Comparison of ENCODE assay signal across 19 cellular contexts in genomic region chr3:138060792-138061191, GRCh38. TPM values are rescaled to one million over a fixed set of nuclear protein-coding genes. Genes with fewer than 3 reads are reported as not detected.
A peak's percentile ranks its signal among the peaks of the same experiment; 100 is the strongest.
DNase-seq lines count a peak whose midpoint lies in the region; ATAC-seq, FAIRE-seq and TF ChIP-seq lines count a peak whose summit lies in the region.
"Had no signal": no experiment of that assay in that cellular context is flagged by ENCODE, and none has a peak within 500 bp of the region (broad histone marks: within the 10 kb centered on the region; RNA-seq: fewer than 3 reads in every experiment).

No MANE protein-coding gene starts in this region.

- H3K4me1 ChIP-seq in GM12878 (ENCODE audit: control insufficient read depth, insufficient read depth, low read length): peaks cover 16% of the 10 kb centered on the region

- WGBS in GM12878 (ENCODE audit: insufficient coverage, insufficient replicate concordance, low lambda C conversion rate, missing lambda C conversion rate): 0% methylated on average over 2 of the region's 2 CpGs

- no peak overlapping the region for H2AFZ ChIP-seq in GM12878 (ENCODE audit: control insufficient read depth, low read depth, low read length)

- peaks cover 28% of the 10 kb centered on the region for H3K27me3 Mint-ChIP-seq in activated T-helper 2 cell treated with anti-CD3 and anti-CD28 coated beads, Interferon-gamma antibody, Interleukin-2, Interleukin-4, amounts not matched to agents 10 μg/mL and 5 μg/mL and 100 μg/mL, durations not matched to agents 14 hours and 24 hours and 36 hours (ENCODE audit: low read depth)

- in situ Hi-C loops in GM12878 (cut with MboI): loop anchor here (10.0 kb wide), 1 partner anchor 854 kb away; no protein-coding TSS in a partner anchor

- H3K4me2 ChIP-seq in GM12878 (ENCODE audit: control insufficient read depth, insufficient read depth): no peak overlapping the region; the same call in none of the 2 replicates

- TF ChIP-seq POLR2A in GM12878 (IDR thresholded peaks at IDR 0.05; ENCODE audit: low read depth, low read length): no peak

- peaks cover 12% of the 10 kb centered on the region for H3K4me1 Mint-ChIP-seq in activated T-helper 2 cell treated with anti-CD3 and anti-CD28 coated beads, Interferon-gamma antibody, Interleukin-2, Interleukin-4, amounts not matched to agents 10 μg/mL and 5 μg/mL and 100 μg/mL, durations not matched to agents 14 hours and 24 hours and 36 hours (ENCODE audit: low read depth)

- H3K36me3 ChIP-seq in GM12878 (ENCODE audit: control insufficient read depth in 2 of 2, insufficient read depth in 2 of 2, low read length in 1 of 2): no peaks in the 10 kb centered on the region

- SMC1A ChIA-PET in GM12878 (lab: Charles Lee; ENCODE audit: uncharacterized antibody, unreplicated experiment): interaction anchor here (0.5 to 2.4 kb wide), 4 partner anchors 9 to 71 kb away, joined by 3 to 7 read pairs (median 4); no protein-coding TSS in a partner anchor

- no peak for TF ChIP-seq RAD21 in GM12878 (IDR thresholded peaks at IDR 0.05; ENCODE audit: insufficient read depth, low read depth, low read length)

- H3K4me3 ChIP-seq in GM12878: 0 out of 2 replicates have a peak overlapping the region, but pooled peaks have one; percentile 0

- H4K20me1 ChIP-seq in GM12878 (ENCODE audit: control insufficient read depth, insufficient read depth): no peaks in the 10 kb centered on the region

- H3K27me3 ChIP-seq in GM12878 (replicated peaks in 1 of 2; ENCODE audit: control insufficient read depth in 2 of 2, insufficient read depth in 2 of 2, low read length in 1 of 2): no peaks in the 10 kb centered on the region; a peak in 1 of 4 replicates

- RAD21 ChIA-PET in GM12878 (lab: Charles Lee; ENCODE audit: unreplicated experiment): interaction anchor here (1.0 to 1.4 kb wide), 4 partner anchors 8 to 22 kb away, joined by 3 to 4 read pairs (median 4); no protein-coding TSS in a partner anchor

- H3K9me3 ChIP-seq in GM12878 (replicated peaks; ENCODE audit: control insufficient read depth, insufficient read depth, low read length): no peaks in the 10 kb centered on the region

- H3K4me3 Mint-ChIP-seq in activated T-helper 2 cell treated with anti-CD3 and anti-CD28 coated beads, Interferon-gamma antibody, Interleukin-2, Interleukin-4, amounts not matched to agents 10 μg/mL and 5 μg/mL and 100 μg/mL, durations not matched to agents 14 hours and 24 hours and 36 hours (ENCODE audit: low read depth): no peak overlapping the region
- H3K4me3 Mint-ChIP-seq: activated naive CD8-positive, alpha-beta T cell; H9; IgD-negative memory B cell had no signal

- BruUV-seq in GM12878 (replicated peaks; lab: Mats Ljungman, UMichigan): no TSS peak

- intact Hi-C loops in GM12878 (cut with micrococcal nuclease; ENCODE audit: unreplicated experiment): no loop called here
- intact Hi-C loops in activated T-helper 2 cell treated with anti-CD3 and anti-CD28 coated beads, Interferon-gamma antibody, Interleukin-2, Interleukin-4, amounts not matched to agents 10 μg/mL and 5 μg/mL and 100 μg/mL, durations not matched to agents 14 hours and 24 hours and 36 hours (cut with micrococcal nuclease): no loop called here

- H3K27ac Mint-ChIP-seq in activated T-helper 2 cell treated with anti-CD3 and anti-CD28 coated beads, Interferon-gamma antibody, Interleukin-2, Interleukin-4, amounts not matched to agents 10 μg/mL and 5 μg/mL and 100 μg/mL, durations not matched to agents 14 hours and 24 hours and 36 hours: no peak overlapping the region
- H3K27ac Mint-ChIP-seq: activated naive CD8-positive, alpha-beta T cell; IgD-negative memory B cell had no signal

- no peaks in the 10 kb centered on the region for H3K36me3 Mint-ChIP-seq in activated T-helper 2 cell treated with anti-CD3 and anti-CD28 coated beads, Interferon-gamma antibody, Interleukin-2, Interleukin-4, amounts not matched to agents 10 μg/mL and 5 μg/mL and 100 μg/mL, durations not matched to agents 14 hours and 24 hours and 36 hours (ENCODE audit: low read depth)
- H3K36me3 Mint-ChIP-seq: activated naive CD8-positive, alpha-beta T cell; IgD-negative memory B cell had no signal

- ATAC-seq in GM18519 (IDR thresholded peaks at IDR 0.05; ENCODE audit: low FRiP score, unreplicated experiment) (peak; percentile 60), GM21619 (IDR thresholded peaks at IDR 0.05; ENCODE audit: unreplicated experiment) (peak; percentile 67), HG03457 (IDR thresholded peaks at IDR 0.05; ENCODE audit: unreplicated experiment) (peak; percentile 54), GM12878 (peak; percentile 70)

- no peak overlapping the region for H3K9ac ChIP-seq in GM12878 (ENCODE audit: control insufficient read depth, insufficient read depth, low read length)

- H3K27ac ChIP-seq in GM12878 (ENCODE audit: control insufficient read depth, insufficient read depth) (no peak overlapping the region), substantia nigra (ENCODE audit: low read depth, low read length, poor library complexity, severe bottlenecking) (no peak overlapping the region)

- no peaks in the 10 kb centered on the region for H3K79me2 ChIP-seq in GM12878 (ENCODE audit: control insufficient read depth, insufficient read depth, low read length)

- no peak for FAIRE-seq in GM12878 (lab: Jason Lieb, UNC)
- FAIRE-seq: endothelial cell of umbilical vein had no signal

- no peak for TF ChIP-seq CTCF in GM12878 (IDR thresholded peaks at IDR 0.05 in 2 of 3, conservative IDR thresholded peaks at IDR 0.05 in 1 of 3; ENCODE audit: control insufficient read depth in 2 of 3, extremely low read depth in 1 of 3, insufficient read depth in 1 of 3, low read depth in 3 of 3, low read length in 3 of 3)

- POLR2A ChIA-PET in GM12878 (lab: Charles Lee): no interaction called here

- TF ChIP-seq EP300 in GM12878 (IDR thresholded peaks at IDR 0.05; ENCODE audit: borderline replicate concordance in 1 of 2, control insufficient read depth in 1 of 2, low read depth in 2 of 2, low read length in 2 of 2): no peak

- no peaks in the 10 kb centered on the region for H3K9me3 Mint-ChIP-seq in activated T-helper 2 cell treated with anti-CD3 and anti-CD28 coated beads, Interferon-gamma antibody, Interleukin-2, Interleukin-4, amounts not matched to agents 10 μg/mL and 5 μg/mL and 100 μg/mL, durations not matched to agents 14 hours and 24 hours and 36 hours
- H3K9me3 Mint-ChIP-seq: H9, IgD-negative memory B cell had no signal

- CTCF ChIA-PET in GM12878 (lab: Yijun Ruan, JAX): interaction anchor here (1.1 to 2.9 kb wide), 5 partner anchors 9 to 114 kb away, joined by 3 to 14 read pairs (median 5); no protein-coding TSS in a partner anchor

- DNase-seq in GM12878 (ENCODE audit: low read depth, low spot score) (no peak), SW480 (ENCODE audit: low spot score) (no peak), NCI-H2227 treated with DMSO at 0.1 percent for 48 hours (lab: John Stamatoyannopoulos, UW) (no peak), substantia nigra (lab: John Stamatoyannopoulos, UW) (no peak)
- no peak for DNase-seq in activated T-helper 2 cell treated with anti-CD3 and anti-CD28 coated beads, Interferon-gamma antibody, Interleukin-2, Interleukin-4, amounts not matched to agents 10 μg/mL and 5 μg/mL and 100 μg/mL, durations not matched to agents 14 hours and 24 hours and 36 hours (ENCODE audit: low spot score)
- DNase-seq: C1 segment of cervical spinal cord; H9; NCI-H524 treated with DMSO at 0.1 percent for 48 hours; SHP77 treated with DMSO at 0.1 percent for 48 hours; stimulated activated CD4-positive, alpha-beta T cell treated with anti-CD3 and anti-CD28 coated beads, Interleukin-4, amount 100 ng/mL, for 1 hour; stimulated activated naive CD4-positive, alpha-beta T cell treated with Interleukin-2 at 50 U/mL for 16 hours had no signal

RNA-seq across cellular contexts. Expression of gene CLDN18, which starts 50.8 kb away (rescaled TPM):
- not detected in 2 replicates for total RNA-seq in GM12878 (2013; cell fraction: nucleolus; rRNA removed)
- total RNA-seq in GM12878 (2014; rRNA removed) (0.11 and 0.22 TPM in 2 replicates), GM12878 (2014; rRNA removed; fragmentation: Illumina TruSeq; extraction: Trizol) (0.18 TPM in 2 replicates), GM12878 (2021) (0.26 and 0.32 TPM in 2 replicates)
- not detected for polyA plus RNA-seq in GM12878 (2011; ENCODE audit: low read depth)
- polyA plus RNA-seq in GM12878 (2011; rRNA removed) (0.18 and 0.23 TPM in 2 replicates), GM12878 (2014; fragmentation: Illumina TruSeq; extraction: Trizol) (0.13 and 0.21 TPM in 2 replicates), GM12878 (2014; fragmentation: Nextera tagmentation; extraction: Ambion mirVana) (under 1 TPM; 0.05 to 0.09 TPM), GM12878 (2014; rRNA removed) (0.04 and 0.18 TPM in 2 replicates), GM12878 (2016; fragmentation: Nextera tagmentation; extraction: Ambion mirVana) (under 1 TPM in 1 of 2 experiments, not detected in 1; 0.28 TPM)
- 0.03 and 0.08 TPM in 2 replicates for polyA plus RNA-seq in GM12878 (2011; cell fraction: cytosol; rRNA removed)
- 0.06 TPM in 2 replicates for polyA plus RNA-seq in GM12878 (2011; cell fraction: nucleus; rRNA removed)
- 0.07 TPM in 1 of 2 replicates, not detected in the other for polyA plus RNA-seq in GM12878 (2012)
- 0.22 and 0.36 TPM in 2 replicates for polyA minus RNA-seq in GM12878 (2011; rRNA and poly(A)+ RNA removed)
- 0.27 TPM in 1 of 2 replicates, not detected in the other for polyA minus RNA-seq in GM12878 (2011; cell fraction: cytosol; rRNA and poly(A)+ RNA removed)
- polyA minus RNA-seq in GM12878 (2011; cell fraction: nucleus; rRNA and poly(A)+ RNA removed): 0.12 TPM in 1 of 2 replicates, not detected in the other
- not detected in 2 replicates for total RNA-seq in activated T-helper 2 cell treated with anti-CD3 and anti-CD28 coated beads, Interferon-gamma antibody, Interleukin-2, Interleukin-4, amounts not matched to agents 10 μg/mL and 5 μg/mL and 100 μg/mL, durations not matched to agents 14 hours and 24 hours and 36 hours
- total RNA-seq: cardiac septum, endothelial cell of umbilical vein, H9, renal cortical epithelial cell had no signal
- polyA plus RNA-seq: endothelial cell of umbilical vein, IgD-negative memory B cell had no signal

RNA-seq across cellular contexts. Expression of gene DZIP1L, which starts 54.6 kb away (rescaled TPM):
- total RNA-seq in GM12878 (2013; cell fraction: nucleolus; rRNA removed): not detected in 2 replicates
- not detected in 2 replicates for total RNA-seq in GM12878 (2014; rRNA removed)
- total RNA-seq in GM12878 (2014; rRNA removed; fragmentation: Illumina TruSeq; extraction: Trizol): not detected in 2 replicates
- not detected in 2 replicates for total RNA-seq in GM12878 (2021)
- polyA plus RNA-seq in GM12878 (2011; ENCODE audit: low read depth): not detected
- not detected in 2 replicates for polyA plus RNA-seq in GM12878 (2011; rRNA removed)
- 0.02 and 0.03 TPM in 2 replicates for polyA plus RNA-seq in GM12878 (2011; cell fraction: cytosol; rRNA removed)
- polyA plus RNA-seq in GM12878 (2011; cell fraction: nucleus; rRNA removed): 0.07 and 0.18 TPM in 2 replicates
- not detected in 2 replicates for polyA plus RNA-seq in GM12878 (2012)
- polyA plus RNA-seq in GM12878 (2014; fragmentation: Illumina TruSeq; extraction: Trizol): not detected in 2 replicates
- not detected for polyA plus RNA-seq in GM12878 (2014; fragmentation: Nextera tagmentation; extraction: Ambion mirVana)
- polyA plus RNA-seq in GM12878 (2014; rRNA removed): not detected in 2 replicates
- not detected for polyA plus RNA-seq in GM12878 (2016; fragmentation: Nextera tagmentation; extraction: Ambion mirVana)
- polyA minus RNA-seq in GM12878 (2011; rRNA and poly(A)+ RNA removed): not detected in 2 replicates
- polyA minus RNA-seq in GM12878 (2011; cell fraction: cytosol; rRNA and poly(A)+ RNA removed): not detected in 2 replicates
- polyA minus RNA-seq in GM12878 (2011; cell fraction: nucleus; rRNA and poly(A)+ RNA removed): 0.10 TPM in 1 of 2 replicates, not detected in the other
- total RNA-seq in activated T-helper 2 cell treated with anti-CD3 and anti-CD28 coated beads, Interferon-gamma antibody, Interleukin-2, Interleukin-4, amounts not matched to agents 10 μg/mL and 5 μg/mL and 100 μg/mL, durations not matched to agents 14 hours and 24 hours and 36 hours: 0.16 TPM in 1 of 2 replicates, not detected in the other
- polyA plus RNA-seq: IgD-negative memory B cell had no signal
